In genomic region chr6:134979142-134979541, GRCh38 we compare ENCODE assay signal across 11 cellular contexts. TPM values are rescaled to one million over a fixed set of nuclear protein-coding genes. Genes with fewer than 3 reads are reported as not detected.
DNase-seq lines count a peak whose midpoint lies in the region; ATAC-seq and TF ChIP-seq lines count a peak whose summit lies in the region.
"Had no signal": no experiment of that assay in that cellular context is flagged by ENCODE, and none has a peak within 500 bp of the region (broad histone marks: within the 10 kb centered on the region; RNA-seq: fewer than 3 reads in every experiment).

No MANE protein-coding gene starts in this region.

- CTCF ChIA-PET in activated naive CD4-positive, alpha-beta T cell treated with anti-CD3 and anti-CD28 coated beads for 36 hours (lab: Charles Lee) = no interaction called here

- H3K27me3 ChIP-seq in prostate gland (replicated peaks; ENCODE audit: insufficient read depth) = no peaks in the 10 kb centered on the region

- H3K4me1 ChIP-seq in prostate gland (replicated peaks) = no peaks in the 10 kb centered on the region
- H3K4me1 ChIP-seq: parathyroid adenoma had no signal

- peaks cover 0 to 4% of the 10 kb centered on the region in 2 donors for H3K36me3 ChIP-seq in prostate gland

- in situ Hi-C loops in G401 (cut with HindIII; ENCODE audit: low sequenced_read_pairs) = no loop called here

- peaks cover 42% of the 10 kb centered on the region for H3K4me1 Mint-ChIP-seq in activated naive CD4-positive, alpha-beta T cell treated with anti-CD3 and anti-CD28 coated beads for 36 hours (ENCODE audit: low read depth)

- H3K27me3 Mint-ChIP-seq in activated naive CD4-positive, alpha-beta T cell treated with anti-CD3 and anti-CD28 coated beads for 36 hours (ENCODE audit: low read depth) = no peaks in the 10 kb centered on the region

- H3K27ac ChIP-seq in prostate gland = no peak overlapping the region
- H3K27ac ChIP-seq: parathyroid adenoma had no signal

- intact Hi-C loops in activated naive CD4-positive, alpha-beta T cell treated with anti-CD3 and anti-CD28 coated beads for 36 hours (cut with micrococcal nuclease) = loop anchor here (1.0 to 2.0 kb wide), 12 partner anchors 35 to 218 kb away; partner anchors contain the start of gene HBS1L
- intact Hi-C loops in sciatic nerve (cut with DNase I) (no loop called here), prostate gland (cut with DNase I) (no loop called here)

- H3K27ac Mint-ChIP-seq in activated naive CD4-positive, alpha-beta T cell treated with anti-CD3 and anti-CD28 coated beads for 36 hours = peak overlapping the region; percentile 33

- no peaks in the 10 kb centered on the region for H3K9me3 ChIP-seq in prostate gland

- ATAC-seq in GM19463 (IDR thresholded peaks at IDR 0.05; ENCODE audit: unreplicated experiment) = peak; percentile 88
- ATAC-seq in HG03103 (IDR thresholded peaks at IDR 0.05; ENCODE audit: low read depth, unreplicated experiment) = peak; percentile 84
- no peak for ATAC-seq in sciatic nerve

- TF ChIP-seq CTCF in GM10266 (IDR thresholded peaks at IDR 0.05; ENCODE audit: control insufficient read depth, insufficient read depth, low read depth, missing control alignments) (no peak), foreskin fibroblast (IDR thresholded peaks at IDR 0.05; ENCODE audit: low read depth, low read length) (no peak), prostate gland (IDR thresholded peaks at IDR 0.05) (no peak)

- TF ChIP-seq POLR2A in prostate gland (IDR thresholded peaks at IDR 0.05) = no peak

- H3K9me3 Mint-ChIP-seq in activated naive CD4-positive, alpha-beta T cell treated with anti-CD3 and anti-CD28 coated beads for 36 hours = no peaks in the 10 kb centered on the region
- H3K9me3 Mint-ChIP-seq: immature natural killer cell had no signal

- H3K36me3 Mint-ChIP-seq in activated naive CD4-positive, alpha-beta T cell treated with anti-CD3 and anti-CD28 coated beads for 36 hours (ENCODE audit: low read depth) = peaks cover 55% of the 10 kb centered on the region

- WGBS in prostate gland = 93% methylated on average over 6 of the region's 6 CpGs

- DNase-seq in GM10266 (ENCODE audit: extremely low spot score) (peak; percentile 22), foreskin fibroblast (no peak), sciatic nerve (ENCODE audit: low spot score) (no peak), prostate gland (ENCODE audit: low spot score) (no peak), G401 (ENCODE audit: low spot score) (no peak)
- peak; percentile 72 for DNase-seq in activated naive CD4-positive, alpha-beta T cell treated with anti-CD3 and anti-CD28 coated beads for 36 hours
- DNase-seq: immature natural killer cell, NCI-H2029 had no signal

- no peak overlapping the region for H3K4me3 Mint-ChIP-seq in activated naive CD4-positive, alpha-beta T cell treated with anti-CD3 and anti-CD28 coated beads for 36 hours
- H3K4me3 Mint-ChIP-seq: immature natural killer cell had no signal

- no peak overlapping the region for H3K4me3 ChIP-seq in foreskin fibroblast (ENCODE audit: low read depth in 1 of 2, low read length in 2 of 2)
- no peak overlapping the region for H3K4me3 ChIP-seq in prostate gland

RNA-seq across cellular contexts. Expression of gene ALDH8A1, which starts 29.2 kb away (rescaled TPM):
- under 1 TPM in 1 of 2 experiments, not detected in 1; 0.24 TPM for total RNA-seq in activated naive CD4-positive, alpha-beta T cell treated with anti-CD3 and anti-CD28 coated beads for 36 hours
- total RNA-seq in sciatic nerve = 3.3 TPM
- total RNA-seq in prostate gland = 1 to 10 TPM in 1 of 2 donors, not detected in 1; 7.6 TPM
- 0.10 TPM in 1 of 2 replicates, not detected in the other for total RNA-seq in G401 (2014; rRNA removed; shearing (Covaris generic))

Comparison
In these comparisons a context has a peak if more than half of its experiments do, and no peak if none do; other contexts are left out.
1. DNase-seq: peak in GM10266 (single experiment) and activated naive CD4-positive, alpha-beta T cell treated with anti-CD3 and anti-CD28 coated beads for 36 hours (single experiment); none in foreskin fibroblast (0 of 2), sciatic nerve (single experiment), prostate gland (single experiment) and G401 (single experiment).